Comparison of ENCODE assay signal across 16 cellular contexts in genomic region chr2:84257871-84258270, GRCh38.
DNase-seq lines count a peak whose midpoint lies in the region; ATAC-seq and TF ChIP-seq lines count a peak whose summit lies in the region.
"Had no signal": no experiment of that assay in that cellular context is flagged by ENCODE, and none has a peak within 500 bp of the region (broad histone marks: within the 10 kb centered on the region; RNA-seq: fewer than 3 reads in every experiment).

No MANE protein-coding gene starts in this region.

- H3K9ac ChIP-seq in NT2/D1 (ENCODE audit: insufficient read length, low read depth), result no peak overlapping the region
- H3K9ac ChIP-seq: SK-N-SH had no signal

- H3K4me3 ChIP-seq in NT2/D1 (ENCODE audit: insufficient read length, low read depth), result no peak overlapping the region
- H3K4me3 ChIP-seq: skin epidermis, testis had no signal

- peaks cover 8% of the 10 kb centered on the region for H3K9me3 Mint-ChIP-seq in progenitor cell of endocrine pancreas (ENCODE audit: low read depth)
- H3K9me3 Mint-ChIP-seq in natural killer cell, result no peaks in the 10 kb centered on the region

- intact Hi-C loops in natural killer cell (cut with micrococcal nuclease), result no loop called here

- peak; percentile 7 for TF ChIP-seq CTCF in GM13977 (IDR thresholded peaks at IDR 0.05; ENCODE audit: extremely low read depth, insufficient read depth, missing control alignments)
- peak; percentile 67 for TF ChIP-seq CTCF in foreskin keratinocyte (conservative IDR thresholded peaks at IDR 0.05)
- TF ChIP-seq CTCF in progenitor cell of endocrine pancreas (IDR thresholded peaks at IDR 0.05; ENCODE audit: unreplicated experiment), result peak; percentile 46
- TF ChIP-seq CTCF in natural killer cell (IDR thresholded peaks at IDR 0.05), result no peak

- no peaks in the 10 kb centered on the region for H3K27me3 Mint-ChIP-seq in progenitor cell of endocrine pancreas
- peaks cover 8 to 19% of the 10 kb centered on the region in 2 donors for H3K27me3 Mint-ChIP-seq in natural killer cell (ENCODE audit: low read depth in 2 of 2)

- H3K4me1 Mint-ChIP-seq in progenitor cell of endocrine pancreas (ENCODE audit: low read depth) (no peaks in the 10 kb centered on the region), natural killer cell (no peaks in the 10 kb centered on the region)

- DNase-seq in GM13977 (ENCODE audit: low spot score) (no peak), NT2/D1 (ENCODE audit: low read depth, low spot score) (peak; percentile 16), foreskin keratinocyte (peak in 1 of 2 donors; percentile 32), progenitor cell of endocrine pancreas (ENCODE audit: low spot score, unreplicated experiment) (no peak), natural killer cell (no peak)
- DNase-seq: activated CD4-positive, alpha-beta T cell treated with anti-CD3 and anti-CD28 coated beads for 1 hour; activated T-cell treated with anti-CD3 and anti-CD28 coated beads, Interleukin-2, amount 50 U/mL, for 24 hours; CD8-positive, alpha-beta T cell; foreskin melanocyte; GOT3; SK-N-SH; testis had no signal

- no peaks in the 10 kb centered on the region for H3K36me3 ChIP-seq in NT2/D1 (ENCODE audit: insufficient read depth, insufficient read length, low read length)
- H3K36me3 ChIP-seq: neutrophil had no signal

- H3K4me3 Mint-ChIP-seq in progenitor cell of endocrine pancreas (ENCODE audit: low read depth) (no peak overlapping the region), natural killer cell (no peak overlapping the region)
- H3K4me3 Mint-ChIP-seq: activated T-cell treated with anti-CD3 and anti-CD28 coated beads, Interleukin-2, amount 50 U/mL, for 24 hours; CD8-positive, alpha-beta T cell had no signal

- in situ Hi-C loops in GM13977 (cut with MboI; ENCODE audit: low pct_unique_long_range_greater_than_20kb, low sequenced_read_pairs, unreplicated experiment), result no loop called here

- H3K27ac ChIP-seq in foreskin keratinocyte, result no peak overlapping the region
- H3K27ac ChIP-seq: neutrophil, skin epidermis, testis had no signal

- peaks cover 9% of the 10 kb centered on the region; the same call in 1 of the 2 replicates for H3K9me3 ChIP-seq in NT2/D1 (ENCODE audit: insufficient read depth, low read length)
- H3K9me3 ChIP-seq: neutrophil, SK-N-SH, testis had no signal

- peaks cover 2% of the 10 kb centered on the region for H3K36me3 Mint-ChIP-seq in progenitor cell of endocrine pancreas (ENCODE audit: insufficient read depth)
- H3K36me3 Mint-ChIP-seq in natural killer cell, result no peaks in the 10 kb centered on the region
- H3K36me3 Mint-ChIP-seq: CD8-positive, alpha-beta T cell had no signal

- H3K27ac Mint-ChIP-seq in progenitor cell of endocrine pancreas (no peak overlapping the region), natural killer cell (no peak overlapping the region)
- H3K27ac Mint-ChIP-seq: activated T-cell treated with anti-CD3 and anti-CD28 coated beads, Interleukin-2, amount 50 U/mL, for 24 hours; CD8-positive, alpha-beta T cell had no signal

- ATAC-seq in foreskin keratinocyte, result peak; percentile 38
- ATAC-seq in activated CD4-positive, CD25-positive, alpha-beta regulatory T cell treated with anti-CD3 and anti-CD28 coated beads, Interleukin-2, amount 50 U/mL, for 24 hours, result no peak
- no peak for ATAC-seq in GM18498 (IDR thresholded peaks at IDR 0.05; ENCODE audit: unreplicated experiment)
- ATAC-seq in natural killer cell, result no peak
- ATAC-seq: CD8-positive, alpha-beta T cell had no signal

- H3K4me1 ChIP-seq in NT2/D1 (ENCODE audit: insufficient read depth, insufficient read length) (no peaks in the 10 kb centered on the region), foreskin keratinocyte (no peaks in the 10 kb centered on the region)
- H3K4me1 ChIP-seq: testis had no signal

- H3K27me3 ChIP-seq in NT2/D1 (ENCODE audit: insufficient read depth, insufficient read length), result no peaks in the 10 kb centered on the region
- H3K27me3 ChIP-seq in foreskin keratinocyte, result no peaks in the 10 kb centered on the region
- H3K27me3 ChIP-seq: neutrophil, testis had no signal
